In genomic region chr18:10053861-10054260, GRCh38 we compare ENCODE assay signal across 17 cellular contexts.
"Had no signal": no experiment of that assay in that cellular context is flagged by ENCODE, and none has a peak within 500 bp of the region (broad histone marks: within the 10 kb centered on the region; RNA-seq: fewer than 3 reads in every experiment).

No MANE protein-coding gene starts in this region.

- H3K4me1 ChIP-seq: parathyroid adenoma, right lobe of liver had no signal

- H3K27ac ChIP-seq: neural progenitor cell, parathyroid adenoma, right lobe of liver, thyroid gland had no signal

- H3K36me3 Mint-ChIP-seq: natural killer cell, neural progenitor cell had no signal

- H3K4me3 Mint-ChIP-seq: effector memory CD8-positive, alpha-beta T cell; natural killer cell; neural progenitor cell; stimulated activated naive CD8-positive, alpha-beta T cell treated with anti-CD3 and anti-CD28 coated beads, Interleukin-15, amount 100 ng/mL, for 72 hours had no signal

- H3K4me1 Mint-ChIP-seq: natural killer cell had no signal

- H3K27me3 ChIP-seq: neural progenitor cell, right lobe of liver, thyroid gland had no signal

- H3K9me3 Mint-ChIP-seq: effector memory CD8-positive, alpha-beta T cell; natural killer cell; neural progenitor cell; stimulated activated naive CD8-positive, alpha-beta T cell treated with anti-CD3 and anti-CD28 coated beads, Interleukin-15, amount 100 ng/mL, for 72 hours had no signal

- H3K36me3 ChIP-seq: lower lobe of right lung, neural progenitor cell, right lobe of liver, thyroid gland had no signal

- DNase-seq: cortex of kidney; effector memory CD8-positive, alpha-beta T cell; head of caudate nucleus; left ventricle myocardium superior; lower lobe of right lung; natural killer cell; small intestine; stimulated activated CD4-positive, alpha-beta T cell treated with anti-CD3 and anti-CD28 coated beads, Interleukin-15, amount 100 ng/mL, for 24 hours; stimulated activated CD4-positive, alpha-beta T cell treated with anti-CD3 and anti-CD28 coated beads, Interleukin-2, amount 100 ng/mL, for 48 hours; stimulated activated naive CD4-positive, alpha-beta T cell; stimulated activated naive CD8-positive, alpha-beta T cell treated with anti-CD3 and anti-CD28 coated beads, Interleukin-15, amount 100 ng/mL, for 72 hours; thyroid gland; trophoblast cell had no signal

- ATAC-seq: effector memory CD8-positive, alpha-beta T cell; left ventricle myocardium superior; lower lobe of right lung; natural killer cell; right lobe of liver; stimulated activated naive CD8-positive, alpha-beta T cell treated with anti-CD3 and anti-CD28 coated beads, Interleukin-15, amount 100 ng/mL, for 72 hours had no signal

- H3K27ac Mint-ChIP-seq: effector memory CD8-positive, alpha-beta T cell; natural killer cell; progenitor cell of endocrine pancreas had no signal

- H3K4me3 ChIP-seq: lower lobe of right lung, neural progenitor cell, right lobe of liver, thyroid gland had no signal

- H3K9me3 ChIP-seq: lower lobe of right lung, right lobe of liver, thyroid gland had no signal
